1 cellular context compared by ENCODE assay signal in genomic region chr16:57781741-57782606, GRCh38.
TF ChIP-seq lines count a peak whose summit lies in the region.

No MANE protein-coding gene starts in this region.

TF ChIP-seq in HepG2, 621 proteins besides CTCF, POLR2A, EP300 and RAD21 (continued from another document and continues in another):
- no peak for TF ChIP-seq CEBPZ (IDR thresholded peaks at IDR 0.05; ENCODE audit: low read length)
- peak; percentile 40; the same call in 1 of the 2 replicates for TF ChIP-seq MXD3 (CRISPR knock-in tag; IDR thresholded peaks at IDR 0.05)
- TF ChIP-seq SYNCRIP (IDR thresholded peaks at IDR 0.05; ENCODE audit: insufficient read depth, low read depth, low read length), result no peak
- TF ChIP-seq NR1H2 (CRISPR knock-in tag; IDR thresholded peaks at IDR 0.05; ENCODE audit: borderline replicate concordance, low read depth), result no peak
- peak; percentile 67 for TF ChIP-seq ZSCAN31 (CRISPR knock-in tag; IDR thresholded peaks at IDR 0.05; ENCODE audit: low read depth)
- no peak for TF ChIP-seq LBX2 (CRISPR knock-in tag; IDR thresholded peaks at IDR 0.05; ENCODE audit: borderline replicate concordance)
- TF ChIP-seq TARDBP (CRISPR knock-in tag; IDR thresholded peaks at IDR 0.05), result peak; percentile 60
- peak; percentile 93 for TF ChIP-seq ZNF331 (CRISPR knock-in tag; IDR thresholded peaks at IDR 0.05)
- TF ChIP-seq TERF1 (CRISPR knock-in tag; IDR thresholded peaks at IDR 0.05), result no peak
- no peak; the same call in 1 of the 2 replicates for TF ChIP-seq MEF2D (CRISPR knock-in tag; IDR thresholded peaks at IDR 0.05)
- TF ChIP-seq IKZF1 (IDR thresholded peaks at IDR 0.05), result no peak
- TF ChIP-seq ATF4 (CRISPR knock-in tag; IDR thresholded peaks at IDR 0.05), result no peak
- peak; percentile 51; the same call in 1 of the 2 replicates for TF ChIP-seq FOXK1 (CRISPR knock-in tag; IDR thresholded peaks at IDR 0.05; ENCODE audit: borderline replicate concordance, low read depth)
- TF ChIP-seq ZNF562 (CRISPR knock-in tag; IDR thresholded peaks at IDR 0.05; ENCODE audit: borderline replicate concordance), result 0 out of 2 replicates have a peak, but pooled peaks have one; percentile 17
- 0 out of 2 replicates have a peak, but pooled peaks have one; percentile 56 for TF ChIP-seq MIER2 (CRISPR knock-in tag; IDR thresholded peaks at IDR 0.05)
- TF ChIP-seq ZNF484 (CRISPR knock-in tag; IDR thresholded peaks at IDR 0.05; ENCODE audit: borderline replicate concordance, low read depth), result no peak
- peak; percentile 92 for TF ChIP-seq HNF4G (IDR thresholded peaks at IDR 0.05; ENCODE audit: borderline replicate concordance, low read depth, low read length)
- peak; percentile 87 for TF ChIP-seq HNF4G (CRISPR knock-in tag; IDR thresholded peaks at IDR 0.05; ENCODE audit: borderline replicate concordance, low read depth)
- TF ChIP-seq ZBTB1 (CRISPR knock-in tag; IDR thresholded peaks at IDR 0.05; ENCODE audit: borderline replicate concordance), result no peak
- TF ChIP-seq MLXIP (CRISPR knock-in tag; IDR thresholded peaks at IDR 0.05; ENCODE audit: borderline replicate concordance), result no peak
- peak; percentile 42; the same call in 1 of the 2 replicates for TF ChIP-seq RERE (CRISPR knock-in tag; IDR thresholded peaks at IDR 0.05; ENCODE audit: low read depth)
- peak; percentile 47; the same call in 1 of the 2 replicates for TF ChIP-seq MYC (CRISPR knock-in tag; IDR thresholded peaks at IDR 0.05; ENCODE audit: borderline replicate concordance)
- no peak for TF ChIP-seq CREB3 (CRISPR knock-in tag; IDR thresholded peaks at IDR 0.05)
- TF ChIP-seq MTF1 (CRISPR knock-in tag; IDR thresholded peaks at IDR 0.05), result no peak
- TF ChIP-seq CENPBD1 (CRISPR knock-in tag; IDR thresholded peaks at IDR 0.05; ENCODE audit: borderline replicate concordance, low read depth), result no peak
- TF ChIP-seq ZNF33B (CRISPR knock-in tag; IDR thresholded peaks at IDR 0.05), result no peak
- no peak for TF ChIP-seq ZNF17 (CRISPR knock-in tag; IDR thresholded peaks at IDR 0.05)
- no peak for TF ChIP-seq RFX5 (IDR thresholded peaks at IDR 0.05; ENCODE audit: low read depth, low read length)
- TF ChIP-seq ZBTB26 (CRISPR knock-in tag; IDR thresholded peaks at IDR 0.05; ENCODE audit: borderline replicate concordance), result no peak
- TF ChIP-seq GRHL1 (CRISPR knock-in tag; conservative IDR thresholded peaks at IDR 0.05), result no peak
